Comparison of ENCODE assay signal across 1 cellular context in the genomic region with DNA sequence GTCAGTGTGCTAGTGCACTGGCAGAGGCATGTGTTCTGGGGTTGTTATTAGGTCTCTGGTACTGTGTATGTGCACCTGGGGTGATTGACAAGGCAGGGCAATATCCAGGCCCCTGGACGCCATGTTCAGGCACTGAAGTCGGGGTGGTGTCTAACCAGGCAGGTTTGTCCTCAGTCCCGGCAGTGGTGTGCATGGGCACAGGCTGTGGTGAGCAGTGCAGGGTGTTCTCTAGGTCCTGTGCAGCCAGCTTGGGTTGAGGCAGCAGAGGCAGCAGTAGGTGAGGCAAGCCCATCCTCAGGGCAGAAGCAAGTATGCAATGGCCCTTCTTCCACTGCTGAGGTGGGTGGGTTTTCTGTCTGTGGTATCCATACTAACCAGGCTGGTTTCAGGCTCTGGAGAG.
TF ChIP-seq lines count a peak whose summit lies in the region.

No MANE protein-coding gene starts in this region.

TF ChIP-seq in GM23338, 12 proteins besides CTCF, POLR2A, EP300 and RAD21 (continued from another document):
- TF ChIP-seq, protein P1, sequence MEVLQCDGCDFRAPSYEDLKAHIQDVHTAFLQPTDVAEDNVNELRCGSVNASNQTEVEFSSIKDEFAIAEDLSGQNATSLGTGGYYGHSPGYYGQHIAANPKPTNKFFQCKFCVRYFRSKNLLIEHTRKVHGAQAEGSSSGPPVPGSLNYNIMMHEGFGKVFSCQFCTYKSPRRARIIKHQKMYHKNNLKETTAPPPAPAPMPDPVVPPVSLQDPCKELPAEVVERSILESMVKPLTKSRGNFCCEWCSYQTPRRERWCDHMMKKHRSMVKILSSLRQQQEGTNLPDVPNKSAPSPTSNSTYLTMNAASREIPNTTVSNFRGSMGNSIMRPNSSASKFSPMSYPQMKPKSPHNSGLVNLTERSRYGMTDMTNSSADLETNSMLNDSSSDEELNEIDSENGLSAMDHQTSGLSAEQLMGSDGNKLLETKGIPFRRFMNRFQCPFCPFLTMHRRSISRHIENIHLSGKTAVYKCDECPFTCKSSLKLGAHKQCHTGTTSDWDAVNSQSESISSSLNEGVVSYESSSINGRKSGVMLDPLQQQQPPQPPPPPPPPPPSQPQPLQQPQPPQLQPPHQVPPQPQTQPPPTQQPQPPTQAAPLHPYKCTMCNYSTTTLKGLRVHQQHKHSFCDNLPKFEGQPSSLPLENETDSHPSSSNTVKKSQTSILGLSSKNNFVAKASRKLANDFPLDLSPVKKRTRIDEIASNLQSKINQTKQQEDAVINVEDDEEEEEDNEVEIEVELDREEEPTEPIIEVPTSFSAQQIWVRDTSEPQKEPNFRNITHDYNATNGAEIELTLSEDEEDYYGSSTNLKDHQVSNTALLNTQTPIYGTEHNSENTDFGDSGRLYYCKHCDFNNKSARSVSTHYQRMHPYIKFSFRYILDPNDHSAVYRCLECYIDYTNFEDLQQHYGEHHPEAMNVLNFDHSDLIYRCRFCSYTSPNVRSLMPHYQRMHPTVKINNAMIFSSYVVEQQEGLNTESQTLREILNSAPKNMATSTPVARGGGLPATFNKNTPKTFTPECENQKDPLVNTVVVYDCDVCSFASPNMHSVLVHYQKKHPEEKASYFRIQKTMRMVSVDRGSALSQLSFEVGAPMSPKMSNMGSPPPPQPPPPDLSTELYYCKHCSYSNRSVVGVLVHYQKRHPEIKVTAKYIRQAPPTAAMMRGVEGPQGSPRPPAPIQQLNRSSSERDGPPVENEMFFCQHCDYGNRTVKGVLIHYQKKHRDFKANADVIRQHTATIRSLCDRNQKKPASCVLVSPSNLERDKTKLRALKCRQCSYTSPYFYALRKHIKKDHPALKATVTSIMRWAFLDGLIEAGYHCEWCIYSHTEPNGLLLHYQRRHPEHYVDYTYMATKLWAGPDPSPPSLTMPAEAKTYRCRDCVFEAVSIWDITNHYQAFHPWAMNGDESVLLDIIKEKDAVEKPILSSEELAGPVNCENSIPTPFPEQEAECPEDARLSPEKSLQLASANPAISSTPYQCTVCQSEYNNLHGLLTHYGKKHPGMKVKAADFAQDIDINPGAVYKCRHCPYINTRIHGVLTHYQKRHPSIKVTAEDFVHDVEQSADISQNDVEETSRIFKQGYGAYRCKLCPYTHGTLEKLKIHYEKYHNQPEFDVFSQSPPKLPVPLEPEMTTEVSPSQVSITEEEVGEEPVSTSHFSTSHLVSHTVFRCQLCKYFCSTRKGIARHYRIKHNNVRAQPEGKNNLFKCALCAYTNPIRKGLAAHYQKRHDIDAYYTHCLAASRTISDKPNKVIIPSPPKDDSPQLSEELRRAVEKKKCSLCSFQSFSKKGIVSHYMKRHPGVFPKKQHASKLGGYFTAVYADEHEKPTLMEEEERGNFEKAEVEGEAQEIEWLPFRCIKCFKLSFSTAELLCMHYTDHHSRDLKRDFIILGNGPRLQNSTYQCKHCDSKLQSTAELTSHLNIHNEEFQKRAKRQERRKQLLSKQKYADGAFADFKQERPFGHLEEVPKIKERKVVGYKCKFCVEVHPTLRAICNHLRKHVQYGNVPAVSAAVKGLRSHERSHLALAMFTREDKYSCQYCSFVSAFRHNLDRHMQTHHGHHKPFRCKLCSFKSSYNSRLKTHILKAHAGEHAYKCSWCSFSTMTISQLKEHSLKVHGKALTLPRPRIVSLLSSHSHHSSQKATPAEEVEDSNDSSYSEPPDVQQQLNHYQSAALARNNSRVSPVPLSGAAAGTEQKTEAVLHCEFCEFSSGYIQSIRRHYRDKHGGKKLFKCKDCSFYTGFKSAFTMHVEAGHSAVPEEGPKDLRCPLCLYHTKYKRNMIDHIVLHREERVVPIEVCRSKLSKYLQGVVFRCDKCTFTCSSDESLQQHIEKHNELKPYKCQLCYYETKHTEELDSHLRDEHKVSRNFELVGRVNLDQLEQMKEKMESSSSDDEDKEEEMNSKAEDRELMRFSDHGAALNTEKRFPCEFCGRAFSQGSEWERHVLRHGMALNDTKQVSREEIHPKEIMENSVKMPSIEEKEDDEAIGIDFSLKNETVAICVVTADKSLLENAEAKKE (CRISPR knock-in tag; IDR thresholded peaks at IDR 0.05): no peak
- TF ChIP-seq JUNB (IDR thresholded peaks at IDR 0.05; ENCODE audit: unreplicated experiment): no peak
